ENCODE assay signal across 16 cellular contexts in the genomic region with DNA sequence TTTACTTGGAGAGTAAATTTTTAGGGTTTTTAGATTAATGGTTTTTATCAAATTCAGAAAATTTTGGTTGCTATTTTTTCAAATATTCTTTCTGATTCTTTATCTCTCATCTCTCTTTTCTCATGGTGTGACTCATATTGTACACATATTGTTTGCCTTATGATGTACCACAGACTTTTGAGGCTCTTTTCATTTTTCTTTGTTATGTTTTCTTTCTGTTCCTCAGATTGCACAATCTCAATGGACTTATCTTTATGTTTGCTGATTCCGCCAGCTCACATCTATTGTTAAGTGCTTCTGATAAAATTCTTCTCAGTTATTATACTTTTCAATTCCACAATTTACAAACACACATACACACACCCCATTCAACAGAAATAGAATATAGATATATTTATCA.
A peak's percentile ranks its signal among the peaks of the same experiment; 100 is the strongest.
DNase-seq lines count a peak whose midpoint lies in the region; ATAC-seq, FAIRE-seq and TF ChIP-seq lines count a peak whose summit lies in the region.
"Had no signal": no experiment of that assay in that cellular context is flagged by ENCODE, and none has a peak within 500 bp of the region (broad histone marks: within the 10 kb centered on the region; RNA-seq: fewer than 3 reads in every experiment).

No MANE protein-coding gene starts in this region.

- H3K4me3 Mint-ChIP-seq in chondrocyte (ENCODE audit: unreplicated experiment): no peak overlapping the region
- H3K4me3 Mint-ChIP-seq: CD14-positive monocyte had no signal

- no peaks in the 10 kb centered on the region for H3K4me1 Mint-ChIP-seq in chondrocyte (ENCODE audit: low read depth)
- H3K4me1 Mint-ChIP-seq: CD14-positive monocyte had no signal

- H3K4me3 ChIP-seq in foreskin fibroblast (ENCODE audit: low read depth in 1 of 2, low read length in 2 of 2): no peak overlapping the region
- H3K4me3 ChIP-seq: K562 had no signal

- FAIRE-seq in A204.1 (lab: Jason Lieb, UNC): peak; percentile 23
- FAIRE-seq: GM12892, HTR-8/SVneo, K562 had no signal

- H3K27ac Mint-ChIP-seq in chondrocyte (ENCODE audit: unreplicated experiment): no peak overlapping the region
- H3K27ac Mint-ChIP-seq: CD14-positive monocyte had no signal

- DNase-seq in HCEC 1CT (peak; percentile 7), brain pericyte (ENCODE audit: low read depth, low spot score) (peak; percentile 13), foreskin fibroblast (peak; percentile 21 to 49), amygdala (lab: John Stamatoyannopoulos, UW) (no peak), chondrocyte (ENCODE audit: low spot score) (no peak)
- DNase-seq in stimulated activated naive CD8-positive, alpha-beta T cell treated with anti-CD3 and anti-CD28 coated beads, Interleukin-15, Interleukin-2, amounts not matched to agents 100 U/mL and 50 U/mL, for 24 hours: no peak
- DNase-seq: Caco-2, GDM1, NCI-H1436 treated with DMSO at 0.1 percent for 48 hours had no signal

- ATAC-seq in HG02885 (IDR thresholded peaks at IDR 0.05; ENCODE audit: poor library complexity, unreplicated experiment): no peak
- no peak for ATAC-seq in stimulated activated naive CD8-positive, alpha-beta T cell treated with anti-CD3 and anti-CD28 coated beads, Interleukin-15, Interleukin-2, amounts not matched to agents 100 U/mL and 50 U/mL, for 24 hours
- ATAC-seq: HCT116, K562 had no signal

- H3K9me3 Mint-ChIP-seq in chondrocyte (ENCODE audit: low read depth): peaks cover 20% of the 10 kb centered on the region

- no peaks in the 10 kb centered on the region for H3K27me3 Mint-ChIP-seq in chondrocyte (ENCODE audit: low read depth)

- peaks cover 2% of the 10 kb centered on the region for H3K36me3 Mint-ChIP-seq in chondrocyte (ENCODE audit: low read depth)
- H3K36me3 Mint-ChIP-seq: CD14-positive monocyte had no signal

- TF ChIP-seq CTCF in foreskin fibroblast (IDR thresholded peaks at IDR 0.05; ENCODE audit: low read depth, low read length): no peak
- TF ChIP-seq CTCF in chondrocyte (IDR thresholded peaks at IDR 0.05): no peak

Comparison
In these comparisons a context has a peak if more than half of its experiments do, and no peak if none do; other contexts are left out.
1. DNase-seq: peak in HCEC 1CT (single experiment), brain pericyte (single experiment) and foreskin fibroblast (2 of 2); none in amygdala (0 of 56), chondrocyte (single experiment) and stimulated activated naive CD8-positive, alpha-beta T cell treated with anti-CD3 and anti-CD28 coated beads, Interleukin-15, Interleukin-2, amounts not matched to agents 100 U/mL and 50 U/mL, for 24 hours (single experiment).